In genomic region chr4:142095886-142096605, GRCh38 we compare ENCODE assay signal across 13 cellular contexts.
DNase-seq lines count a peak whose midpoint lies in the region; TF ChIP-seq lines count a peak whose summit lies in the region.
"Had no signal": no experiment of that assay in that cellular context is flagged by ENCODE, and none has a peak within 500 bp of the region (broad histone marks: within the 10 kb centered on the region; RNA-seq: fewer than 3 reads in every experiment).

No MANE protein-coding gene starts in this region.

- no peaks in the 10 kb centered on the region for H3K4me1 Mint-ChIP-seq in endodermal cell

- H4K20me1 ChIP-seq in SK-N-SH (ENCODE audit: insufficient read depth), result no peaks in the 10 kb centered on the region
- H4K20me1 ChIP-seq: BLaER1 had no signal

- no peaks in the 10 kb centered on the region for H3K9me2 ChIP-seq in SK-N-SH

- H3K36me3 ChIP-seq in SK-N-SH (replicated peaks in 1 of 2; ENCODE audit: control insufficient read depth in 1 of 2, insufficient read depth in 2 of 2, low read length in 1 of 2) (no peaks in the 10 kb centered on the region), endodermal cell (ENCODE audit: control insufficient read depth, insufficient read depth, low read length) (no peaks in the 10 kb centered on the region), H7 (replicated peaks; ENCODE audit: control insufficient read depth, insufficient read depth, low read length) (no peaks in the 10 kb centered on the region), neuronal stem cell (replicated peaks in 1 of 2; ENCODE audit: control insufficient read depth in 2 of 2, insufficient read depth in 2 of 2, low read length in 2 of 2) (no peaks in the 10 kb centered on the region)
- H3K36me3 ChIP-seq: BLaER1, cardiac muscle cell, lower lobe of right lung had no signal

- no peak overlapping the region for H3K23ac ChIP-seq in neuronal stem cell (ENCODE audit: low read depth, low read length, poor library complexity)

- WGBS in SK-N-SH (ENCODE audit: low lambda C conversion rate), result 34% methylated on average over 3 of the region's 3 CpGs
- WGBS in endodermal cell (ENCODE audit: insufficient coverage in 1 of 2, insufficient read length in 1 of 2), 2 experiments, result 90 to 100% methylated on average over 1 to 3 of the region's 3 CpGs
- WGBS in neuronal stem cell (ENCODE audit: extremely low coverage in 2 of 2, insufficient read length in 2 of 2, insufficient replicate concordance in 1 of 2), 2 donors, result no CpG with 5 or more reads among the region's 3 CpGs

- H2BK12ac ChIP-seq in neuronal stem cell (ENCODE audit: low read length), result no peak overlapping the region

- H3K4me2 ChIP-seq in SK-N-SH, result peak overlapping the region; percentile 44; the same call in 1 of the 2 replicates
- no peak overlapping the region for H3K4me2 ChIP-seq in neuronal stem cell (ENCODE audit: insufficient read depth, low read length, poor library complexity, severe bottlenecking)
- H3K4me2 ChIP-seq: BLaER1 had no signal

- no peaks in the 10 kb centered on the region for H3K27me3 Mint-ChIP-seq in endodermal cell (ENCODE audit: insufficient read depth)
- H3K27me3 Mint-ChIP-seq: activated CD4-positive, alpha-beta T cell treated with anti-CD3 and anti-CD28 coated beads, Interleukin-2, amount 10 ng/mL, durations not matched to agents 24 days and 14 days had no signal

- H3K27ac ChIP-seq in SK-N-SH (ENCODE audit: low read depth in 2 of 2, low read length in 1 of 2) (peak overlapping the region; percentile 84 to 85; a peak in 3 of 4 replicates), endodermal cell (ENCODE audit: low read depth, low read length) (no peak overlapping the region), neuronal stem cell (replicated peaks; ENCODE audit: low read length) (no peak overlapping the region)
- H3K27ac ChIP-seq: BLaER1, cardiac muscle cell, lower lobe of right lung had no signal

- peak; percentile 36 to 99; a peak in 2 of 4 replicates for TF ChIP-seq EP300 in SK-N-SH (IDR thresholded peaks at IDR 0.05; ENCODE audit: borderline replicate concordance in 1 of 2, low read depth in 1 of 2, low read length in 1 of 2)

- H3K4me3 ChIP-seq in SK-N-SH (ENCODE audit: low read depth in 2 of 2, low read length in 1 of 2) (no peak overlapping the region), fibroblast of villous mesenchyme (ENCODE audit: low read depth, low read length) (no peak overlapping the region), endodermal cell (ENCODE audit: low read length) (no peak overlapping the region), H7 (ENCODE audit: insufficient read depth, low read depth, low read length) (no peak overlapping the region), neuronal stem cell (ENCODE audit: low read length in 2 of 2) (no peak overlapping the region)
- H3K4me3 ChIP-seq: BLaER1, cardiac muscle cell, lower lobe of right lung had no signal

- H2BK5ac ChIP-seq in neuronal stem cell (ENCODE audit: low read length), result no peak overlapping the region

- H3K27me3 ChIP-seq in SK-N-SH (ENCODE audit: insufficient read depth), result no peaks in the 10 kb centered on the region
- H3K27me3 ChIP-seq in endodermal cell (ENCODE audit: control insufficient read depth, insufficient read depth, low read length, poor library complexity, severe bottlenecking), result no peaks in the 10 kb centered on the region
- no peaks in the 10 kb centered on the region for H3K27me3 ChIP-seq in H7 (ENCODE audit: control insufficient read depth, insufficient read depth, low read length)
- no peaks in the 10 kb centered on the region for H3K27me3 ChIP-seq in neuronal stem cell (ENCODE audit: control insufficient read depth in 3 of 3, insufficient read depth in 3 of 3, low read depth in 1 of 3, low read length in 3 of 3)
- H3K27me3 ChIP-seq: BLaER1, cardiac muscle cell had no signal

- H3K79me1 ChIP-seq in neuronal stem cell (ENCODE audit: low read depth, low read length), result no peaks in the 10 kb centered on the region

- no peak overlapping the region for H3K4ac ChIP-seq in neuronal stem cell (ENCODE audit: low read length)

- H3K9me3 ChIP-seq in SK-N-SH (no peaks in the 10 kb centered on the region), endodermal cell (ENCODE audit: control insufficient read depth, low read length) (no peaks in the 10 kb centered on the region), neuronal stem cell (replicated peaks in 1 of 2; ENCODE audit: control insufficient read depth in 2 of 2, insufficient read depth in 1 of 2, low read depth in 1 of 2, low read length in 2 of 2) (no peaks in the 10 kb centered on the region)
- H3K9me3 ChIP-seq: BLaER1, lower lobe of right lung had no signal

- CTCF ChIA-PET in SK-N-SH (lab: Yijun Ruan, JAX), result interaction anchor here (1.1 to 1.3 kb wide), 3 partner anchors 9 to 750 kb away, joined by 3 to 4 read pairs (median 4); no protein-coding TSS in a partner anchor

- H3K9ac ChIP-seq in SK-N-SH (peak overlapping the region; percentile 26; the same call in 1 of the 2 replicates), endodermal cell (ENCODE audit: extremely low read depth, low read length, poor library complexity, severe bottlenecking) (no peak overlapping the region), neuronal stem cell (ENCODE audit: low read depth, low read length, poor library complexity) (no peak overlapping the region)
- H3K9ac ChIP-seq: BLaER1 had no signal

- H3K18ac ChIP-seq in neuronal stem cell (ENCODE audit: low read length), result no peak overlapping the region

- H3K4me1 ChIP-seq in SK-N-SH (ENCODE audit: control insufficient read depth in 1 of 2, insufficient read depth in 2 of 2, low read depth in 1 of 2, low read length in 1 of 2), result peaks cover 3 to 15% of the 10 kb centered on the region in 2 experiments
- H3K4me1 ChIP-seq in endodermal cell (ENCODE audit: control insufficient read depth, insufficient read depth, low read length), result no peaks in the 10 kb centered on the region
- H3K4me1 ChIP-seq in neuronal stem cell (ENCODE audit: control insufficient read depth in 2 of 2, insufficient read depth in 1 of 2, low read depth in 1 of 2, low read length in 2 of 2), result peaks cover 0 to 4% of the 10 kb centered on the region in 2 donors
- H3K4me1 ChIP-seq: BLaER1, lower lobe of right lung had no signal

- no peak overlapping the region for H2BK120ac ChIP-seq in neuronal stem cell (ENCODE audit: low read depth, low read length)

- POLR2A ChIA-PET in SK-N-SH (lab: Yijun Ruan, JAX), result no interaction called here

- no peaks in the 10 kb centered on the region for H3K36me3 Mint-ChIP-seq in endodermal cell (ENCODE audit: low read depth)

- H4K91ac ChIP-seq in neuronal stem cell (ENCODE audit: low read depth, low read length, poor library complexity), result no peak overlapping the region

- H3K14ac ChIP-seq in neuronal stem cell (ENCODE audit: low read length), result no peak overlapping the region

- no peak overlapping the region for H4K8ac ChIP-seq in neuronal stem cell (ENCODE audit: low read depth, low read length)

- no peak overlapping the region for H2AK5ac ChIP-seq in neuronal stem cell (ENCODE audit: low read depth, low read length)

- TF ChIP-seq CTCF in SK-N-SH (IDR thresholded peaks at IDR 0.05) (no peak), fibroblast of villous mesenchyme (IDR thresholded peaks at IDR 0.05; ENCODE audit: insufficient read depth, low read depth, low read length) (no peak), endodermal cell (conservative IDR thresholded peaks at IDR 0.05) (no peak)

- no peak overlapping the region for H2BK15ac ChIP-seq in neuronal stem cell (ENCODE audit: low read length)

- no peak overlapping the region for H3K27ac Mint-ChIP-seq in endodermal cell
- H3K27ac Mint-ChIP-seq: activated CD4-positive, alpha-beta T cell treated with anti-CD3 and anti-CD28 coated beads, Interleukin-2, amount 10 ng/mL, durations not matched to agents 24 days and 14 days had no signal

- TF ChIP-seq RAD21 in SK-N-SH (IDR thresholded peaks at IDR 0.05; ENCODE audit: low read length), result no peak

- H2AFZ ChIP-seq in SK-N-SH (ENCODE audit: low read depth) (peak overlapping the region; percentile 1; the same call in 1 of the 2 replicates), neuronal stem cell (ENCODE audit: low read length) (no peak overlapping the region)

- H3K4me3 Mint-ChIP-seq in endodermal cell, result no peak overlapping the region
- H3K4me3 Mint-ChIP-seq: activated CD4-positive, alpha-beta T cell treated with anti-CD3 and anti-CD28 coated beads, Interleukin-2, amount 10 ng/mL, durations not matched to agents 24 days and 14 days had no signal

- H3K79me2 ChIP-seq in SK-N-SH (ENCODE audit: insufficient read depth), result no peaks in the 10 kb centered on the region

- H3F3A ChIP-seq in SK-N-SH (replicated peaks; ENCODE audit: insufficient read depth), result peaks cover 19% of the 10 kb centered on the region

- DNase-seq in NCI-H345 (lab: John Stamatoyannopoulos, UW) (peak; percentile 39), NCI-H345 treated with DMSO at 0.1 percent for 48 hours (lab: John Stamatoyannopoulos, UW; ENCODE audit: unreplicated experiment) (no peak), SK-N-SH (no peak), fibroblast of villous mesenchyme (ENCODE audit: low read depth) (peak; percentile 82), ureter (ENCODE audit: low spot score) (peak; percentile 53), endodermal cell (no peak), H7 (no peak), neuronal stem cell (ENCODE audit: low spot score) (no peak)
- DNase-seq: activated CD4-positive, alpha-beta T cell treated with anti-CD3 and anti-CD28 coated beads, Interleukin-2, amount 10 ng/mL, durations not matched to agents 24 days and 14 days; lower lobe of right lung; NCI-H526 had no signal

- H3K9me3 Mint-ChIP-seq in endodermal cell, result no peaks in the 10 kb centered on the region

TF ChIP-seq in SK-N-SH, 30 proteins besides CTCF, POLR2A, EP300 and RAD21 (continues in another document):
- TF ChIP-seq FOXJ3 (CRISPR knock-in tag; IDR thresholded peaks at IDR 0.05) (no peak), FOSL2 (IDR thresholded peaks at IDR 0.05; ENCODE audit: borderline replicate concordance, low read depth) (peak; percentile 99), IRF3 (IDR thresholded peaks at IDR 0.05; ENCODE audit: low read depth, low read length) (no peak), FOXM1 (IDR thresholded peaks at IDR 0.05; ENCODE audit: low read depth) (peak; percentile 93), TCF12 (IDR thresholded peaks at IDR 0.05) (peak; percentile 98), MEF2A (IDR thresholded peaks at IDR 0.05; ENCODE audit: borderline replicate concordance, low read depth) (peak; percentile 75), MAX (IDR thresholded peaks at IDR 0.05; ENCODE audit: low read depth) (no peak)

Comparison
In these comparisons a context has a peak if more than half of its experiments do, and no peak if none do; other contexts are left out.
1. DNase-seq: peak in NCI-H345 (single experiment), fibroblast of villous mesenchyme (single experiment) and ureter (single experiment); none in NCI-H345 treated with DMSO at 0.1 percent for 48 hours (single experiment), SK-N-SH (single experiment), endodermal cell (single experiment), H7 (single experiment) and neuronal stem cell (single experiment).
2. H3K27ac ChIP-seq: peak in SK-N-SH (2 of 2); none in endodermal cell (single experiment) and neuronal stem cell (single experiment).